ENCODE assay signal across 30 cellular contexts in genomic region chr3:76842232-76842631, GRCh38.
"Had no signal": no experiment of that assay in that cellular context is flagged by ENCODE, and none has a peak within 500 bp of the region (broad histone marks: within the 10 kb centered on the region; RNA-seq: fewer than 3 reads in every experiment).

No MANE protein-coding gene starts in this region.

- H3K4me3 ChIP-seq: neural progenitor cell, ovary, psoas muscle, skin epidermis, smooth muscle cell, spleen, suprapubic skin, testis, tibial artery, transverse colon, upper lobe of right lung, uterus had no signal

- H3K27ac Mint-ChIP-seq: natural killer cell; neural progenitor cell; progenitor cell of endocrine pancreas; stimulated activated memory B cell treated with anti-CD40 and anti-IgM and Interleukin-4, amounts not matched to agents 10 μg/mL and 1 μg/mL and 100 μg/mL, for 72 hours; stimulated activated naive CD8-positive, alpha-beta T cell treated with anti-CD3 and anti-CD28 coated beads, Interleukin-15, amount 100 ng/mL, for 72 hours; type B pancreatic cell had no signal

- H3K27me3 ChIP-seq: neural progenitor cell, ovary, spleen, suprapubic skin, testis, tibial artery, transverse colon, upper lobe of right lung, uterus had no signal

- H3K9me3 Mint-ChIP-seq: neural progenitor cell; stimulated activated memory B cell treated with anti-CD40 and anti-IgM and Interleukin-4, amounts not matched to agents 10 μg/mL and 1 μg/mL and 100 μg/mL, for 72 hours; type B pancreatic cell had no signal

- H3K4me3 Mint-ChIP-seq: natural killer cell; nephron; neural progenitor cell; stimulated activated memory B cell treated with anti-CD40 and anti-IgM and Interleukin-4, amounts not matched to agents 10 μg/mL and 1 μg/mL and 100 μg/mL, for 72 hours; stimulated activated naive CD8-positive, alpha-beta T cell treated with anti-CD3 and anti-CD28 coated beads, Interleukin-15, amount 100 ng/mL, for 72 hours; type B pancreatic cell had no signal

- H3K36me3 Mint-ChIP-seq: neural progenitor cell; stimulated activated memory B cell treated with anti-CD40 and anti-IgM and Interleukin-4, amounts not matched to agents 10 μg/mL and 1 μg/mL and 100 μg/mL, for 72 hours; type B pancreatic cell had no signal

- H3K4me1 ChIP-seq: neural progenitor cell, parathyroid adenoma, psoas muscle, spleen, suprapubic skin, testis, tibial artery, transverse colon, upper lobe of right lung, uterus had no signal

- H3K27me3 Mint-ChIP-seq: progenitor cell of endocrine pancreas; stimulated activated memory B cell treated with anti-CD40 and anti-IgM and Interleukin-4, amounts not matched to agents 10 μg/mL and 1 μg/mL and 100 μg/mL, for 72 hours; stimulated activated naive CD8-positive, alpha-beta T cell treated with anti-CD3 and anti-CD28 coated beads, Interleukin-15, amount 100 ng/mL, for 72 hours; type B pancreatic cell had no signal

- H3K27ac ChIP-seq: neural progenitor cell, ovary, parathyroid adenoma, psoas muscle, skin epidermis, spleen, suprapubic skin, testis, tibial artery, transverse colon, upper lobe of right lung, uterus had no signal

- H3K9me3 ChIP-seq: ovary, psoas muscle, testis, transverse colon, upper lobe of right lung, uterus had no signal

- ATAC-seq: natural killer cell; psoas muscle; right cardiac atrium; sciatic nerve; stimulated activated memory B cell treated with anti-CD40 and anti-IgM and Interleukin-4, amounts not matched to agents 10 μg/mL and 1 μg/mL and 100 μg/mL, for 72 hours; stimulated activated naive CD8-positive, alpha-beta T cell treated with anti-CD3 and anti-CD28 coated beads, Interleukin-15, amount 100 ng/mL, for 72 hours; stimulated activated naive CD8-positive, alpha-beta T cell treated with anti-CD3 and anti-CD28 coated beads, Interleukin-15, Interleukin-2, amounts not matched to agents 100 U/mL and 50 U/mL, for 24 hours had no signal

- H3K4me1 Mint-ChIP-seq: natural killer cell; nephron; neural progenitor cell; stimulated activated memory B cell treated with anti-CD40 and anti-IgM and Interleukin-4, amounts not matched to agents 10 μg/mL and 1 μg/mL and 100 μg/mL, for 72 hours; stimulated activated naive CD8-positive, alpha-beta T cell treated with anti-CD3 and anti-CD28 coated beads, Interleukin-15, amount 100 ng/mL, for 72 hours had no signal

- H3K36me3 ChIP-seq: neural progenitor cell, ovary, spleen, suprapubic skin, tibial artery, transverse colon, upper lobe of right lung, uterus had no signal

- DNase-seq: natural killer cell; occipital lobe; ovary; psoas muscle; right cardiac atrium; spleen; stimulated activated CD4-positive, alpha-beta T cell treated with anti-CD3 and anti-CD28 coated beads, Interleukin-12 subunit alpha, Interleukin-12 subunit beta, amount 100 ng/mL, for 4 hours; stimulated activated CD4-positive, alpha-beta T cell treated with anti-CD3 and anti-CD28 coated beads, Interleukin-1b, Interleukin-23, amount 100 ng/mL, for 48 hours; stimulated activated CD4-positive, alpha-beta T cell treated with anti-CD3 and anti-CD28 coated beads, Interleukin-4, amount 100 ng/mL, for 1 hour; stimulated activated CD4-positive, alpha-beta T cell treated with anti-CD3 and anti-CD28 coated beads, Interleukin-4, amount 100 ng/mL, for 4 hours; stimulated activated CD8-positive, alpha-beta memory T cell treated with anti-CD3 and anti-CD28 coated beads, Interleukin-4, amount 100 ng/mL, for 48 hours; stimulated activated naive CD4-positive, alpha-beta T cell; stimulated activated naive CD8-positive, alpha-beta T cell treated with anti-CD3 and anti-CD28 coated beads, Interleukin-15, amount 100 ng/mL, for 72 hours; stimulated activated naive CD8-positive, alpha-beta T cell treated with anti-CD3 and anti-CD28 coated beads, Interleukin-15, Interleukin-2, amounts not matched to agents 100 U/mL and 50 U/mL, for 24 hours; substantia nigra; testis; tibial artery; transverse colon; upper lobe of right lung; uterus had no signal
